In genomic region chr1:221775206-221775605, GRCh38 we compare ENCODE assay signal across 24 cellular contexts. TPM values are rescaled to one million over a fixed set of nuclear protein-coding genes. Genes with fewer than 3 reads are reported as not detected.
A peak's percentile ranks its signal among the peaks of the same experiment; 100 is the strongest.
DNase-seq lines count a peak whose midpoint lies in the region; ATAC-seq and TF ChIP-seq lines count a peak whose summit lies in the region.
"Had no signal": no experiment of that assay in that cellular context is flagged by ENCODE, and none has a peak within 500 bp of the region (broad histone marks: within the 10 kb centered on the region; RNA-seq: fewer than 3 reads in every experiment).

No MANE protein-coding gene starts in this region.

- intact Hi-C loops in activated T-helper 1 cell treated with anti-CD3 and anti-CD28 coated beads, Interleukin-12 subunit alpha, Interleukin-12 subunit beta, Interleukin-2, Interleukin-4 antibody, amounts not matched to agents 30 ng/mL and 10 ng/mL and 1 ng/mL, durations not matched to agents 14 hours and 24 hours and 36 hours (cut with micrococcal nuclease) = no loop called here
- intact Hi-C loops in natural killer cell (cut with micrococcal nuclease) = no loop called here

- H3K27me3 ChIP-seq in right atrium auricular region = no peaks in the 10 kb centered on the region
- H3K27me3 ChIP-seq: gastrocnemius medialis, sigmoid colon, suprapubic skin, upper lobe of right lung had no signal

- TF ChIP-seq CTCF in natural killer cell (IDR thresholded peaks at IDR 0.05) (no peak), right atrium auricular region (IDR thresholded peaks at IDR 0.05) (no peak)

- no peak overlapping the region for H3K4me3 ChIP-seq in right atrium auricular region
- H3K4me3 ChIP-seq: gastrocnemius medialis, lung, prostate gland, sigmoid colon, suprapubic skin, upper lobe of right lung had no signal

- H3K4me1 ChIP-seq in right atrium auricular region = no peaks in the 10 kb centered on the region
- H3K4me1 ChIP-seq: gastrocnemius medialis, prostate gland, sigmoid colon, suprapubic skin had no signal

- no peaks in the 10 kb centered on the region for H3K9me3 Mint-ChIP-seq in T-helper 2 cell treated with Interferon-gamma antibody and Interleukin-4, amounts not matched to agents 5 μg/mL and 100 μg/mL, for 36 hours
- no peaks in the 10 kb centered on the region for H3K9me3 Mint-ChIP-seq in activated T-helper 1 cell treated with anti-CD3 and anti-CD28 coated beads, Interleukin-12 subunit alpha, Interleukin-12 subunit beta, Interleukin-2, Interleukin-4 antibody, amounts not matched to agents 30 ng/mL and 10 ng/mL and 1 ng/mL, durations not matched to agents 14 hours and 24 hours and 36 hours
- no peaks in the 10 kb centered on the region for H3K9me3 Mint-ChIP-seq in natural killer cell
- H3K9me3 Mint-ChIP-seq: CD4-positive, CD25-positive, alpha-beta regulatory T cell had no signal

- H3K27ac Mint-ChIP-seq in T-helper 2 cell treated with Interferon-gamma antibody and Interleukin-4, amounts not matched to agents 5 μg/mL and 100 μg/mL, for 36 hours = peak overlapping the region; percentile 33
- H3K27ac Mint-ChIP-seq in activated T-helper 1 cell treated with anti-CD3 and anti-CD28 coated beads, Interleukin-12 subunit alpha, Interleukin-12 subunit beta, Interleukin-2, Interleukin-4 antibody, amounts not matched to agents 30 ng/mL and 10 ng/mL and 1 ng/mL, durations not matched to agents 14 hours and 24 hours and 36 hours = peak overlapping the region; percentile 98
- peak overlapping the region; percentile 90 to 99 for H3K27ac Mint-ChIP-seq in natural killer cell
- H3K27ac Mint-ChIP-seq: CD4-positive, CD25-positive, alpha-beta regulatory T cell had no signal

- peaks cover 55% of the 10 kb centered on the region for H3K4me1 Mint-ChIP-seq in T-helper 2 cell treated with Interferon-gamma antibody and Interleukin-4, amounts not matched to agents 5 μg/mL and 100 μg/mL, for 36 hours (ENCODE audit: low read depth)
- H3K4me1 Mint-ChIP-seq in activated T-helper 1 cell treated with anti-CD3 and anti-CD28 coated beads, Interleukin-12 subunit alpha, Interleukin-12 subunit beta, Interleukin-2, Interleukin-4 antibody, amounts not matched to agents 30 ng/mL and 10 ng/mL and 1 ng/mL, durations not matched to agents 14 hours and 24 hours and 36 hours (ENCODE audit: low read depth) = peaks cover 74% of the 10 kb centered on the region
- H3K4me1 Mint-ChIP-seq in natural killer cell = peaks cover 50 to 56% of the 10 kb centered on the region in 2 donors

- H3K4me3 Mint-ChIP-seq in T-helper 2 cell treated with Interferon-gamma antibody and Interleukin-4, amounts not matched to agents 5 μg/mL and 100 μg/mL, for 36 hours = no peak overlapping the region
- peak overlapping the region; percentile 34 for H3K4me3 Mint-ChIP-seq in activated T-helper 1 cell treated with anti-CD3 and anti-CD28 coated beads, Interleukin-12 subunit alpha, Interleukin-12 subunit beta, Interleukin-2, Interleukin-4 antibody, amounts not matched to agents 30 ng/mL and 10 ng/mL and 1 ng/mL, durations not matched to agents 14 hours and 24 hours and 36 hours
- no peak overlapping the region for H3K4me3 Mint-ChIP-seq in natural killer cell
- H3K4me3 Mint-ChIP-seq: CD4-positive, CD25-positive, alpha-beta regulatory T cell had no signal

- no peaks in the 10 kb centered on the region for H3K36me3 ChIP-seq in right atrium auricular region
- H3K36me3 ChIP-seq: gastrocnemius medialis, prostate gland, sigmoid colon, suprapubic skin, upper lobe of right lung had no signal

- H3K36me3 Mint-ChIP-seq in T-helper 2 cell treated with Interferon-gamma antibody and Interleukin-4, amounts not matched to agents 5 μg/mL and 100 μg/mL, for 36 hours (ENCODE audit: low read depth) = no peaks in the 10 kb centered on the region
- peaks cover 6% of the 10 kb centered on the region for H3K36me3 Mint-ChIP-seq in activated T-helper 1 cell treated with anti-CD3 and anti-CD28 coated beads, Interleukin-12 subunit alpha, Interleukin-12 subunit beta, Interleukin-2, Interleukin-4 antibody, amounts not matched to agents 30 ng/mL and 10 ng/mL and 1 ng/mL, durations not matched to agents 14 hours and 24 hours and 36 hours (ENCODE audit: low read depth)
- no peaks in the 10 kb centered on the region for H3K36me3 Mint-ChIP-seq in natural killer cell
- H3K36me3 Mint-ChIP-seq: CD4-positive, CD25-positive, alpha-beta regulatory T cell had no signal

- no peak overlapping the region for H3K27ac ChIP-seq in right atrium auricular region
- H3K27ac ChIP-seq: gastrocnemius medialis, sigmoid colon, suprapubic skin, upper lobe of right lung had no signal

- no peaks in the 10 kb centered on the region for H3K9me3 ChIP-seq in right atrium auricular region
- H3K9me3 ChIP-seq: gastrocnemius medialis, prostate gland, sigmoid colon, suprapubic skin, upper lobe of right lung had no signal

- no peak for ATAC-seq in natural killer cell
- no peak for ATAC-seq in GM18519 (IDR thresholded peaks at IDR 0.05; ENCODE audit: low FRiP score, unreplicated experiment)
- no peak for ATAC-seq in HG03159 (IDR thresholded peaks at IDR 0.05; ENCODE audit: unreplicated experiment)
- ATAC-seq: activated CD4-positive, CD25-positive, alpha-beta regulatory T cell treated with anti-CD3 and anti-CD28 coated beads, Interleukin-2, amount 50 U/mL, for 24 hours; gastrocnemius medialis; left cardiac atrium; naive thymus-derived CD4-positive, alpha-beta T cell; upper lobe of right lung had no signal

- DNase-seq in T-helper 2 cell treated with Interferon-gamma antibody and Interleukin-4, amounts not matched to agents 5 μg/mL and 100 μg/mL, for 36 hours (ENCODE audit: low spot score) = no peak
- no peak for DNase-seq in T-helper 2 cell
- DNase-seq in CD1c-positive myeloid dendritic cell (ENCODE audit: extremely low spot score) = peak; percentile 37
- DNase-seq in activated T-helper 1 cell treated with anti-CD3 and anti-CD28 coated beads, Interleukin-12 subunit alpha, Interleukin-12 subunit beta, Interleukin-2, Interleukin-4 antibody, amounts not matched to agents 30 ng/mL and 10 ng/mL and 1 ng/mL, durations not matched to agents 14 hours and 24 hours and 36 hours (ENCODE audit: low spot score) = no peak
- no peak for DNase-seq in natural killer cell
- no peak for DNase-seq in right atrium auricular region (ENCODE audit: low spot score)
- DNase-seq: amygdala; CD4-positive, CD25-positive, alpha-beta regulatory T cell; gastrocnemius medialis; left cardiac atrium; naive thymus-derived CD4-positive, alpha-beta T cell; NCI-H446 treated with DMSO at 0.1 percent for 48 hours; NCI-H82; nucleus accumbens; SIG-M5; sigmoid colon; stimulated activated CD4-positive, alpha-beta T cell treated with anti-CD3 and anti-CD28 coated beads, Interleukin-4, amount 100 ng/mL, for 24 hours; upper lobe of right lung had no signal

- H3K27me3 Mint-ChIP-seq in T-helper 2 cell treated with Interferon-gamma antibody and Interleukin-4, amounts not matched to agents 5 μg/mL and 100 μg/mL, for 36 hours (ENCODE audit: low read depth) = no peaks in the 10 kb centered on the region
- H3K27me3 Mint-ChIP-seq in activated T-helper 1 cell treated with anti-CD3 and anti-CD28 coated beads, Interleukin-12 subunit alpha, Interleukin-12 subunit beta, Interleukin-2, Interleukin-4 antibody, amounts not matched to agents 30 ng/mL and 10 ng/mL and 1 ng/mL, durations not matched to agents 14 hours and 24 hours and 36 hours (ENCODE audit: insufficient read depth) = no peaks in the 10 kb centered on the region
- H3K27me3 Mint-ChIP-seq in natural killer cell (ENCODE audit: low read depth in 2 of 2) = no peaks in the 10 kb centered on the region
- H3K27me3 Mint-ChIP-seq: naive thymus-derived CD4-positive, alpha-beta T cell had no signal

RNA-seq across cellular contexts. Expression of gene DUSP10, which starts 33.3 kb away (rescaled TPM):
- total RNA-seq in activated T-helper 1 cell treated with anti-CD3 and anti-CD28 coated beads, Interleukin-12 subunit alpha, Interleukin-12 subunit beta, Interleukin-2, Interleukin-4 antibody, amounts not matched to agents 30 ng/mL and 10 ng/mL and 1 ng/mL, durations not matched to agents 14 hours and 24 hours and 36 hours = 19.2 and 19.4 TPM in 2 replicates
- total RNA-seq in natural killer cell = 100 to 1,000 TPM; 109 to 231 (median 210) TPM
- total RNA-seq in right atrium auricular region = 1 to 10 TPM; 3.3 to 6.4 TPM

Comparison
In these comparisons a context has a peak if more than half of its experiments do, and no peak if none do; other contexts are left out.
1. H3K27ac Mint-ChIP-seq: peak in every context shown above with its lines; median percentile 98 in activated T-helper 1 cell treated with anti-CD3 and anti-CD28 coated beads, Interleukin-12 subunit alpha, Interleukin-12 subunit beta, Interleukin-2, Interleukin-4 antibody, amounts not matched to agents 30 ng/mL and 10 ng/mL and 1 ng/mL, durations not matched to agents 14 hours and 24 hours and 36 hours; 94 in natural killer cell; 33 in T-helper 2 cell treated with Interferon-gamma antibody and Interleukin-4, amounts not matched to agents 5 μg/mL and 100 μg/mL, for 36 hours.